ENCODE assay signal across 15 cellular contexts in genomic region chr4:11037637-11038036, GRCh38.
DNase-seq lines count a peak whose midpoint lies in the region; ATAC-seq and TF ChIP-seq lines count a peak whose summit lies in the region.
"Had no signal": no experiment of that assay in that cellular context is flagged by ENCODE, and none has a peak within 500 bp of the region (broad histone marks: within the 10 kb centered on the region; RNA-seq: fewer than 3 reads in every experiment).

No MANE protein-coding gene starts in this region.

- H3K4me1 Mint-ChIP-seq in neural progenitor cell: peaks cover 20% of the 10 kb centered on the region

- CTCF ChIA-PET in OCI-LY7 (lab: Charles Lee; ENCODE audit: unreplicated experiment): no interaction called here

- peaks cover 3% of the 10 kb centered on the region for H3K27me3 Mint-ChIP-seq in neural progenitor cell (ENCODE audit: insufficient read depth, low read depth)
- H3K27me3 Mint-ChIP-seq: B cell had no signal

- ATAC-seq in Right ventricle myocardium superior (ENCODE audit: poor library complexity) (peak; percentile 78), GM21528 (IDR thresholded peaks at IDR 0.05; ENCODE audit: low FRiP score, unreplicated experiment) (no peak)
- ATAC-seq: CD8-positive, alpha-beta T cell had no signal

- H3K9me3 ChIP-seq in ectodermal cell (ENCODE audit: control insufficient read depth, low read length) (no peaks in the 10 kb centered on the region), neural progenitor cell (ENCODE audit: low read depth) (no peaks in the 10 kb centered on the region), OCI-LY7 (ENCODE audit: low read length) (no peaks in the 10 kb centered on the region)
- H3K9me3 ChIP-seq: HAP-1 had no signal

- H3K36me3 Mint-ChIP-seq in neural progenitor cell: no peaks in the 10 kb centered on the region
- H3K36me3 Mint-ChIP-seq: CD8-positive, alpha-beta T cell had no signal

- H3F3A ChIP-seq in neural progenitor cell (ENCODE audit: low read depth): peaks cover 19% of the 10 kb centered on the region

- H3K9ac ChIP-seq in neural progenitor cell: no peak overlapping the region
- H3K9ac ChIP-seq: BLaER1 treated with 17β-estradiol and CSF1 and Interleukin-3, amounts not matched to agents 10 nM and 100 nM had no signal

- POLR2A ChIA-PET in OCI-LY7 (lab: Charles Lee): interaction anchor here (0.8 kb wide), 1 partner anchor 338 kb away, joined by 3 read pairs; no protein-coding TSS in a partner anchor

- H3K79me2 ChIP-seq in neural progenitor cell (ENCODE audit: low read depth) (no peaks in the 10 kb centered on the region), OCI-LY7 (ENCODE audit: insufficient read depth, low read depth, low read length) (no peaks in the 10 kb centered on the region)

- no peak for DNase-seq in Right ventricle myocardium superior
- no peak for DNase-seq in cardiac septum (ENCODE audit: low spot score)
- peak; percentile 52 for DNase-seq in neural progenitor cell (ENCODE audit: low spot score)
- peak; percentile 1 for DNase-seq in stromal cell of bone marrow (ENCODE audit: low read depth)
- no peak for DNase-seq in OCI-LY7 (ENCODE audit: low spot score)
- DNase-seq: Calu3; CD8-positive, alpha-beta T cell; DMS79 treated with DMSO at 0.1 percent for 48 hours; GF-D8; IMR-90 had no signal

- H3K9me2 ChIP-seq in OCI-LY7 (ENCODE audit: insufficient read depth, low read length): no peaks in the 10 kb centered on the region

- 42 to 68% methylated on average over 1 of the region's 1 CpG for WGBS in ectodermal cell, 2 experiments

- H3K4me2 ChIP-seq in neural progenitor cell (peak overlapping the region; percentile 13), OCI-LY7 (ENCODE audit: low read length) (no peak overlapping the region)
- H3K4me2 ChIP-seq: BLaER1 treated with 17β-estradiol and CSF1 and Interleukin-3, amounts not matched to agents 10 nM and 100 nM had no signal

- TF ChIP-seq CTCF in neural progenitor cell (IDR thresholded peaks at IDR 0.05) (no peak), OCI-LY7 (conservative IDR thresholded peaks at IDR 0.05; ENCODE audit: low read length) (no peak)

- H3K4me1 ChIP-seq in ectodermal cell (ENCODE audit: control insufficient read depth, insufficient read depth, low read length): peaks cover 7% of the 10 kb centered on the region
- peaks cover 19% of the 10 kb centered on the region for H3K4me1 ChIP-seq in neural progenitor cell
- H3K4me1 ChIP-seq in OCI-LY7 (ENCODE audit: insufficient read depth, low read length, poor library complexity, severe bottlenecking): no peaks in the 10 kb centered on the region
- H3K4me1 ChIP-seq: HAP-1 had no signal

- H3K4me3 ChIP-seq in ectodermal cell (ENCODE audit: insufficient read depth, low read depth, low read length) (no peak overlapping the region), neural progenitor cell (no peak overlapping the region), OCI-LY7 (ENCODE audit: low read depth, low read length, poor library complexity, severe bottlenecking) (no peak overlapping the region)
- H3K4me3 ChIP-seq: BLaER1 treated with 17β-estradiol and CSF1 and Interleukin-3, amounts not matched to agents 10 nM and 100 nM; HAP-1 had no signal

- H2AFZ ChIP-seq in neural progenitor cell (replicated peaks) (no peak overlapping the region), OCI-LY7 (ENCODE audit: low read length) (no peak overlapping the region)

- H3K27ac Mint-ChIP-seq in neural progenitor cell: no peak overlapping the region
- H3K27ac Mint-ChIP-seq: B cell; CD8-positive, alpha-beta T cell had no signal

- H3K27me3 ChIP-seq in ectodermal cell (ENCODE audit: control insufficient read depth, insufficient read depth, low read length, poor library complexity, severe bottlenecking): no peaks in the 10 kb centered on the region
- H3K27me3 ChIP-seq in neural progenitor cell: no peaks in the 10 kb centered on the region
- H3K27me3 ChIP-seq: BLaER1 treated with 17β-estradiol and CSF1 and Interleukin-3, amounts not matched to agents 10 nM and 100 nM had no signal

- H3K9me3 Mint-ChIP-seq in neural progenitor cell: no peaks in the 10 kb centered on the region
- H3K9me3 Mint-ChIP-seq: CD8-positive, alpha-beta T cell had no signal

- no TSS peak for BruUV-seq in OCI-LY7 (replicated peaks; lab: Mats Ljungman, UMichigan)

- intact Hi-C loops in Right ventricle myocardium superior (cut with DNase I): loop anchor here (5.0 kb wide), 1 partner anchor 40 kb away; no protein-coding TSS in a partner anchor
- intact Hi-C loops in cardiac septum (cut with DNase I): no loop called here
- intact Hi-C loops in OCI-LY7 (cut with micrococcal nuclease; ENCODE audit: unreplicated experiment): no loop called here

- H4K20me1 ChIP-seq in neural progenitor cell (ENCODE audit: low read depth) (no peaks in the 10 kb centered on the region), OCI-LY7 (ENCODE audit: insufficient read depth, low read length) (no peaks in the 10 kb centered on the region)
- H4K20me1 ChIP-seq: BLaER1 treated with 17β-estradiol and CSF1 and Interleukin-3, amounts not matched to agents 10 nM and 100 nM had no signal

- H3K4me3 Mint-ChIP-seq in neural progenitor cell: no peak overlapping the region
- H3K4me3 Mint-ChIP-seq: B cell; CD8-positive, alpha-beta T cell had no signal

- H3K27ac ChIP-seq in ectodermal cell (ENCODE audit: insufficient read depth, low read depth, low read length, poor library complexity, severe bottlenecking) (peak overlapping the region; percentile 4), neural progenitor cell (no peak overlapping the region), OCI-LY7 (ENCODE audit: low read depth, low read length, poor library complexity, severe bottlenecking) (no peak overlapping the region)
- H3K27ac ChIP-seq: BLaER1 treated with 17β-estradiol and CSF1 and Interleukin-3, amounts not matched to agents 10 nM and 100 nM had no signal

- H3K36me3 ChIP-seq in ectodermal cell (ENCODE audit: control insufficient read depth, insufficient read depth, low read length) (no peaks in the 10 kb centered on the region), neural progenitor cell (no peaks in the 10 kb centered on the region), OCI-LY7 (ENCODE audit: insufficient read depth, low read length) (no peaks in the 10 kb centered on the region)
- H3K36me3 ChIP-seq: BLaER1 treated with 17β-estradiol and CSF1 and Interleukin-3, amounts not matched to agents 10 nM and 100 nM; HAP-1 had no signal

Comparison
In these comparisons a context has a peak if more than half of its experiments do, and no peak if none do; other contexts are left out.
1. DNase-seq: peak in neural progenitor cell (single experiment) and stromal cell of bone marrow (single experiment); none in Right ventricle myocardium superior (single experiment), cardiac septum (single experiment) and OCI-LY7 (single experiment).